ENCODE assay signal across 11 cellular contexts in genomic region chr2:79982445-79982844, GRCh38.
DNase-seq lines count a peak whose midpoint lies in the region; ATAC-seq and TF ChIP-seq lines count a peak whose summit lies in the region.
"Had no signal": no experiment of that assay in that cellular context is flagged by ENCODE, and none has a peak within 500 bp of the region (broad histone marks: within the 10 kb centered on the region; RNA-seq: fewer than 3 reads in every experiment).

No MANE protein-coding gene starts in this region.

- DNase-seq in NCI-H748 (lab: John Stamatoyannopoulos, UW; ENCODE audit: unreplicated experiment) (peak; percentile 11), NCI-H748 treated with DMSO at 0.1 percent for 48 hours (lab: John Stamatoyannopoulos, UW) (no peak), dorsolateral prefrontal cortex (peak in 7 of 10 donors; percentile 21 to 74 (median 63)), putamen (ENCODE audit: low spot score) (peak; percentile 68), epidermal melanocyte (ENCODE audit: insufficient read length, low spot score) (no peak)
- DNase-seq: SIG-M5 had no signal

- no peaks in the 10 kb centered on the region for H3K27me3 ChIP-seq in dorsolateral prefrontal cortex

- H3K4me3 ChIP-seq in dorsolateral prefrontal cortex = no peak overlapping the region

- H3K27ac ChIP-seq in dorsolateral prefrontal cortex = peak overlapping the region in 6 of 59 donors; percentile 4 to 87 (median 10)
- H3K27ac ChIP-seq: epithelial cell of prostate had no signal

- TF ChIP-seq CTCF in LNCAP (IDR thresholded peaks at IDR 0.05) = peak; percentile 50; the same call in 1 of the 2 replicates
- peak in 53 of 56 donors; percentile 28 to 75 (median 58) for TF ChIP-seq CTCF in dorsolateral prefrontal cortex (IDR thresholded peaks at IDR 0.05 in 54 of 56, conservative IDR thresholded peaks at IDR 0.05 in 2 of 56; ENCODE audit: low read depth in 1 of 56, partially characterized antibody in 56 of 56)

- ATAC-seq in GM19351 (IDR thresholded peaks at IDR 0.05; ENCODE audit: unreplicated experiment) = no peak
- no peak for ATAC-seq in GM21381 (IDR thresholded peaks at IDR 0.05; ENCODE audit: unreplicated experiment)
- ATAC-seq: natural killer cell treated with Interleukin-12 subunit alpha and Interleukin-12 subunit beta and Interleukin-15 and Interleukin-18, amount 100 ng/mL, for 72 hours had no signal

- intact Hi-C loops in dorsolateral prefrontal cortex (cut with DNase I) = no loop called here

Comparison
In these comparisons a context has a peak if more than half of its experiments do, and no peak if none do; other contexts are left out.
1. DNase-seq: peak in NCI-H748 (single experiment), dorsolateral prefrontal cortex (7 of 10) and putamen (single experiment); none in NCI-H748 treated with DMSO at 0.1 percent for 48 hours (single experiment) and epidermal melanocyte (single experiment).